ENCODE assay signal across 1 cellular context in the genomic region with DNA sequence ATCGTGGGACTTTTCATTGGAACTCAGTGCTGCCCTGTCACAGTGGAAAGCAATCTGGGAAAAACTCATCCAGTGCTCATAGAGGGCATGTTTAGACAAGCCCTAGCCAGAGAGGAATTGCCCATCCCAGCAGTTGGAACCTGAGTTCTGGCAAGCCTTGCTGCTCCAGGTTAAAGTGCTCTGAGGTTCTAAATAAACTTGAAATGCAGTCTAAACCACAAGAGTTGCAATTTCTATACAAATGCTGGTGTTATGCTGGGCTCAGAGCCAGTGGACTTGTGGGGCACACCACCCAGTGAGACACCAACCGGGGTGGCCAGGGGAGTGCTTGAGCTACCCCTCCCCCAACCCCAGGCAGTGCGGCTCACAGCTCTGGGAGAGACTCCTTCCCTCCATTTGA.
TF ChIP-seq lines count a peak whose summit lies in the region.

No MANE protein-coding gene starts in this region.

TF ChIP-seq in GM23338, 12 proteins besides CTCF, POLR2A, EP300 and RAD21 (continued from another document):
- TF ChIP-seq ZNF462 (CRISPR knock-in tag; IDR thresholded peaks at IDR 0.05), result no peak
- no peak for TF ChIP-seq ZNF331 (CRISPR knock-in tag; IDR thresholded peaks at IDR 0.05; ENCODE audit: low read depth)
- no peak for TF ChIP-seq CREB1 (CRISPR knock-in tag; IDR thresholded peaks at IDR 0.05; ENCODE audit: low read depth)
- no peak for TF ChIP-seq REST (IDR thresholded peaks at IDR 0.05; ENCODE audit: unreplicated experiment)
